ENCODE assay signal across 8 cellular contexts in genomic region chr21:45492765-45493164, GRCh38.
"Had no signal": no experiment of that assay in that cellular context is flagged by ENCODE, and none has a peak within 500 bp of the region (broad histone marks: within the 10 kb centered on the region; RNA-seq: fewer than 3 reads in every experiment).

No MANE protein-coding gene starts in this region.

- ATAC-seq: GM12878 had no signal

- FAIRE-seq: G401.6, GM12878, GM12891, GM12892, GM18507, GM19239 had no signal

- DNase-seq: GDM1, GF-D8 had no signal

- H3K4me3 ChIP-seq: GM12878 had no signal
